ENCODE assay signal across 22 cellular contexts in genomic region chr2:127160676-127161075, GRCh38. TPM values are rescaled to one million over a fixed set of nuclear protein-coding genes. Genes with fewer than 3 reads are reported as not detected.
"Had no signal": no experiment of that assay in that cellular context is flagged by ENCODE, and none has a peak within 500 bp of the region (broad histone marks: within the 10 kb centered on the region; RNA-seq: fewer than 3 reads in every experiment).

No MANE protein-coding gene starts in this region.

- H3K9me3 Mint-ChIP-seq: central memory CD8-positive, alpha-beta T cell; naive thymus-derived CD4-positive, alpha-beta T cell; neural crest cell; stimulated activated naive CD8-positive, alpha-beta T cell treated with anti-CD3 and anti-CD28 coated beads, Interleukin-15, Interleukin-2, amounts not matched to agents 100 ng/mL and 50 ng/mL, for 24 hours had no signal

- ATAC-seq: gastroesophageal sphincter; lower lobe of right lung; naive thymus-derived CD4-positive, alpha-beta T cell; right cardiac atrium had no signal

- H3K4me1 Mint-ChIP-seq: central memory CD8-positive, alpha-beta T cell had no signal

- DNase-seq: cortex of kidney; effector memory CD4-positive, alpha-beta T cell; esophagus squamous epithelium; foreskin fibroblast; kidney; left cardiac atrium; left ventricle myocardium inferior; lower lobe of right lung; mesendoderm; naive thymus-derived CD4-positive, alpha-beta T cell; right cardiac atrium; stimulated activated CD4-positive, alpha-beta T cell treated with anti-CD3 and anti-CD28 coated beads, Interleukin-2, amount 100 ng/mL, for 48 hours had no signal

- H3K4me3 ChIP-seq: esophagus squamous epithelium, gastroesophageal sphincter, left ventricle myocardium inferior, lower lobe of right lung, ovary, smooth muscle cell, testis, tibial nerve had no signal

- H3K4me1 ChIP-seq: left ventricle myocardium inferior, lower lobe of right lung, testis had no signal

- H3K36me3 Mint-ChIP-seq: naive thymus-derived CD4-positive, alpha-beta T cell had no signal

- H3K36me3 ChIP-seq: esophagus squamous epithelium, gastroesophageal sphincter, left ventricle myocardium inferior, lower lobe of right lung, ovary, tibial nerve had no signal

- H3K27ac ChIP-seq: epithelial cell of prostate, esophagus squamous epithelium, gastroesophageal sphincter, left ventricle myocardium inferior, lower lobe of right lung, testis, tibial nerve had no signal

- H3K27ac Mint-ChIP-seq: naive thymus-derived CD4-positive, alpha-beta T cell; progenitor cell of endocrine pancreas; stimulated activated naive CD8-positive, alpha-beta T cell treated with anti-CD3 and anti-CD28 coated beads, Interleukin-15, Interleukin-2, amounts not matched to agents 100 ng/mL and 50 ng/mL, for 24 hours had no signal

- H3K4me3 Mint-ChIP-seq: central memory CD8-positive, alpha-beta T cell; naive thymus-derived CD4-positive, alpha-beta T cell; neural crest cell; stimulated activated naive CD8-positive, alpha-beta T cell treated with anti-CD3 and anti-CD28 coated beads, Interleukin-15, Interleukin-2, amounts not matched to agents 100 ng/mL and 50 ng/mL, for 24 hours had no signal

- H3K4me2 ChIP-seq: smooth muscle cell had no signal

- H3K9me3 ChIP-seq: esophagus squamous epithelium, gastroesophageal sphincter, left ventricle myocardium inferior, lower lobe of right lung, ovary, testis, tibial nerve had no signal

- H3K27me3 Mint-ChIP-seq: stimulated activated naive CD8-positive, alpha-beta T cell treated with anti-CD3 and anti-CD28 coated beads, Interleukin-15, Interleukin-2, amounts not matched to agents 100 ng/mL and 50 ng/mL, for 24 hours had no signal

- H3K27me3 ChIP-seq: esophagus squamous epithelium, gastroesophageal sphincter, ovary, testis, tibial nerve had no signal

RNA-seq across cellular contexts. Expression of gene CYP27C1, which starts 59.4 kb away (rescaled TPM):
- total RNA-seq: lower lobe of right lung; naive thymus-derived CD4-positive, alpha-beta T cell had no signal
- polyA plus RNA-seq: naive thymus-derived CD4-positive, alpha-beta T cell had no signal
